Comparison of ENCODE assay signal across 25 cellular contexts in genomic region chr2:88836351-88836750, GRCh38.
DNase-seq lines count a peak whose midpoint lies in the region; ATAC-seq, FAIRE-seq and TF ChIP-seq lines count a peak whose summit lies in the region.
"Had no signal": no experiment of that assay in that cellular context is flagged by ENCODE, and none has a peak within 500 bp of the region (broad histone marks: within the 10 kb centered on the region; RNA-seq: fewer than 3 reads in every experiment).

No MANE protein-coding gene starts in this region.

- no peak for TF ChIP-seq CTCF in KMS-11 (conservative IDR thresholded peaks at IDR 0.05; ENCODE audit: low read depth, low read length)
- TF ChIP-seq CTCF in activated B cell treated with CpG ODN at 0.5 μM for 24 hours (IDR thresholded peaks at IDR 0.05) = no peak
- no peak for TF ChIP-seq CTCF in right atrium auricular region (IDR thresholded peaks at IDR 0.05)

- ATAC-seq in activated B cell treated with CpG ODN at 0.5 μM for 24 hours (ENCODE audit: low read depth) = no peak
- no peak for ATAC-seq in stimulated activated memory B cell treated with anti-CD40 and anti-IgM and Interleukin-4, amounts not matched to agents 10 μg/mL and 1 μg/mL and 100 μg/mL, for 72 hours

- H3K4me1 Mint-ChIP-seq in activated B cell treated with CpG ODN at 0.5 μM for 24 hours = peaks cover 88% of the 10 kb centered on the region
- peaks cover 54% of the 10 kb centered on the region for H3K4me1 Mint-ChIP-seq in stimulated activated memory B cell treated with anti-CD40 and anti-IgM and Interleukin-4, amounts not matched to agents 10 μg/mL and 1 μg/mL and 100 μg/mL, for 72 hours

- peak overlapping the region; percentile 57 for H3K4me3 Mint-ChIP-seq in activated B cell treated with CpG ODN at 0.5 μM for 24 hours
- peak overlapping the region; percentile 50 for H3K4me3 Mint-ChIP-seq in stimulated activated memory B cell treated with anti-CD40 and anti-IgM and Interleukin-4, amounts not matched to agents 10 μg/mL and 1 μg/mL and 100 μg/mL, for 72 hours
- H3K4me3 Mint-ChIP-seq: CD14-positive monocyte had no signal

- H2AFZ ChIP-seq in KMS-11 (ENCODE audit: low read depth) = no peak overlapping the region
- H2AFZ ChIP-seq: GM23248 had no signal

- H3K4me1 ChIP-seq in KMS-11 (ENCODE audit: low read depth, poor library complexity, severe bottlenecking) = peaks cover 96% of the 10 kb centered on the region
- no peaks in the 10 kb centered on the region for H3K4me1 ChIP-seq in right atrium auricular region
- H3K4me1 ChIP-seq: SJCRH30 had no signal

- H3K9ac ChIP-seq in KMS-11 = peak overlapping the region; percentile 99
- H3K9ac ChIP-seq: GM23248 had no signal

- no peak for TF ChIP-seq POLR2A in GM12891 (IDR thresholded peaks at IDR 0.05; ENCODE audit: low read depth, low read length)

- no peaks in the 10 kb centered on the region for H3K9me3 ChIP-seq in right atrium auricular region
- H3K9me3 ChIP-seq: HAP-1, SJCRH30 had no signal

- H3K27me3 ChIP-seq in KMS-11 (ENCODE audit: insufficient read depth, low read depth) = no peaks in the 10 kb centered on the region
- no peaks in the 10 kb centered on the region for H3K27me3 ChIP-seq in right atrium auricular region

- FAIRE-seq in GM12891 (lab: Jason Lieb, UNC) = peak; percentile 9
- FAIRE-seq: A204.1, GM18507, RCC 7860 had no signal

- H3K36me3 Mint-ChIP-seq in activated B cell treated with CpG ODN at 0.5 μM for 24 hours (ENCODE audit: low read depth) = peaks cover 4% of the 10 kb centered on the region
- peaks cover 5% of the 10 kb centered on the region for H3K36me3 Mint-ChIP-seq in stimulated activated memory B cell treated with anti-CD40 and anti-IgM and Interleukin-4, amounts not matched to agents 10 μg/mL and 1 μg/mL and 100 μg/mL, for 72 hours
- H3K36me3 Mint-ChIP-seq: CD14-positive monocyte had no signal

- peak overlapping the region; percentile 98 for H3K4me2 ChIP-seq in KMS-11

- intact Hi-C loops in activated B cell treated with CpG ODN at 0.5 μM for 24 hours (cut with micrococcal nuclease) = loop anchor here (5.0 to 10.0 kb wide), 2 partner anchors 234 to 1008 kb away; no protein-coding TSS in a partner anchor

- no peak for DNase-seq in GM12891 (ENCODE audit: insufficient read length, low spot score)
- DNase-seq in activated B cell treated with CpG ODN at 0.5 μM for 24 hours = no peak
- DNase-seq in NCI-H2196 treated with DMSO at 0.1 percent for 48 hours (lab: John Stamatoyannopoulos, UW; ENCODE audit: unreplicated experiment) = no peak
- DNase-seq in GM19240 (ENCODE audit: insufficient read length, low spot score) = no peak
- no peak for DNase-seq in right atrium auricular region (ENCODE audit: low spot score)
- DNase-seq: EL, GF-D8, GM23248, MM.1S, NCI-H1048, NCI-H1417 treated with DMSO at 0.1 percent for 48 hours, NCI-H1930, NCI-H2227 treated with DMSO at 0.1 percent for 48 hours, NCI-H524, NCI-H774, OCI-M1, SJCRH30, T-helper 1 cell had no signal

- H3K27ac ChIP-seq in KMS-11 = peak overlapping the region; percentile 99
- no peak overlapping the region for H3K27ac ChIP-seq in right atrium auricular region
- H3K27ac ChIP-seq: GM23248, SJCRH30 had no signal

- POLR2A ChIA-PET in activated B cell treated with CpG ODN at 0.5 μM for 24 hours (lab: Charles Lee) = interaction anchor here (0.6 to 24.5 kb wide), 6 partner anchors 9 to 96 kb away, joined by 3 to 1820 read pairs (median 3); no protein-coding TSS in a partner anchor

- H4K20me1 ChIP-seq in KMS-11 (ENCODE audit: insufficient read depth) = no peaks in the 10 kb centered on the region

- CTCF ChIA-PET in activated B cell treated with CpG ODN at 0.5 μM for 24 hours (lab: Charles Lee) = interaction anchor here (1.6 kb wide), 1 partner anchor 22 kb away, joined by 4 read pairs; no protein-coding TSS in a partner anchor

- no peaks in the 10 kb centered on the region for H3K27me3 Mint-ChIP-seq in activated B cell treated with CpG ODN at 0.5 μM for 24 hours
- no peaks in the 10 kb centered on the region for H3K27me3 Mint-ChIP-seq in stimulated activated memory B cell treated with anti-CD40 and anti-IgM and Interleukin-4, amounts not matched to agents 10 μg/mL and 1 μg/mL and 100 μg/mL, for 72 hours

- H3K4me3 ChIP-seq in KMS-11 (IDR thresholded peaks at IDR 0.05; ENCODE audit: insufficient read depth, low read depth, low read length) (no peak overlapping the region), right atrium auricular region (no peak overlapping the region)
- H3K4me3 ChIP-seq: GM23248, HAP-1, SJCRH30 had no signal

- H3K9me3 Mint-ChIP-seq in activated B cell treated with CpG ODN at 0.5 μM for 24 hours = no peaks in the 10 kb centered on the region
- H3K9me3 Mint-ChIP-seq in stimulated activated memory B cell treated with anti-CD40 and anti-IgM and Interleukin-4, amounts not matched to agents 10 μg/mL and 1 μg/mL and 100 μg/mL, for 72 hours = no peaks in the 10 kb centered on the region
- H3K9me3 Mint-ChIP-seq: CD14-positive monocyte had no signal

- H3K27ac Mint-ChIP-seq in activated B cell treated with CpG ODN at 0.5 μM for 24 hours = peak overlapping the region; percentile 97
- peak overlapping the region; percentile 97 for H3K27ac Mint-ChIP-seq in stimulated activated memory B cell treated with anti-CD40 and anti-IgM and Interleukin-4, amounts not matched to agents 10 μg/mL and 1 μg/mL and 100 μg/mL, for 72 hours

- peaks cover 93% of the 10 kb centered on the region for H3K79me2 ChIP-seq in KMS-11 (ENCODE audit: insufficient read depth, low read depth)

- H3K36me3 ChIP-seq in KMS-11 (ENCODE audit: insufficient read depth) (no peaks in the 10 kb centered on the region), right atrium auricular region (no peaks in the 10 kb centered on the region)
- H3K36me3 ChIP-seq: HAP-1, SJCRH30 had no signal

TF ChIP-seq in GM12891, 5 proteins besides CTCF, POLR2A, EP300 and RAD21:
- TF ChIP-seq POU2F2 (IDR thresholded peaks at IDR 0.05; ENCODE audit: low read depth, low read length) (no peak), PAX5 (IDR thresholded peaks at IDR 0.05; ENCODE audit: insufficient read depth, low read length, severe bottlenecking) (no peak), POLR2AphosphoS5 (IDR thresholded peaks at IDR 0.05; ENCODE audit: low read depth, low read length) (no peak), TAF1 (IDR thresholded peaks at IDR 0.05; ENCODE audit: low read depth, low read length) (no peak), SPI1 (IDR thresholded peaks at IDR 0.05; ENCODE audit: low read depth, low read length) (no peak)
